Comparison of ENCODE assay signal across 8 cellular contexts in genomic region chr19:40716655-40717324, GRCh38. TPM values are rescaled to one million over a fixed set of nuclear protein-coding genes. Genes with fewer than 3 reads are reported as not detected.
A peak's percentile ranks its signal among the peaks of the same experiment; 100 is the strongest.
DNase-seq lines count a peak whose midpoint lies in the region; ATAC-seq and TF ChIP-seq lines count a peak whose summit lies in the region.

Gene COQ8B, minus strand, starts transcription at chr19:40716886. Its CDS starts 2,254 bp downstream, at chr19:40714632.
Gene ITPKC, plus strand, starts transcription at chr19:40717112. Its CDS starts 24 bp downstream, at chr19:40717136.

- peak; percentile 81 for DNase-seq in DMS153 treated with DMSO at 0.1 percent for 48 hours (lab: John Stamatoyannopoulos, UW; ENCODE audit: unreplicated experiment)
- DNase-seq in OCI-M2 (lab: John Stamatoyannopoulos, UW; ENCODE audit: unreplicated experiment): peak; percentile 92
- DNase-seq in activated T-cell treated with anti-CD3 and anti-CD28 coated beads, Interleukin-2, amount 50 U/mL, for 1 hour: peak; percentile 100
- DNase-seq in epithelial cell of proximal tubule (ENCODE audit: low read depth): peak; percentile 80
- peak; percentile 99 for DNase-seq in mucosa of gallbladder (ENCODE audit: low spot score)
- DNase-seq in stimulated activated CD8-positive, alpha-beta memory T cell treated with anti-CD3 and anti-CD28 coated beads, Interleukin-4, amount 100 ng/mL, for 24 hours (ENCODE audit: low read depth): peak; percentile 100

- H3K4me3 ChIP-seq in epithelial cell of proximal tubule (ENCODE audit: low read depth, low read length): peak within 1 kb of the TSS; percentile 74

- no peak for TF ChIP-seq EP300 in Ishikawa (IDR thresholded peaks at IDR 0.05; ENCODE audit: borderline replicate concordance)

- no peak for TF ChIP-seq RAD21 in Ishikawa (IDR thresholded peaks at IDR 0.05; ENCODE audit: low read depth)

- ATAC-seq in GM21619 (IDR thresholded peaks at IDR 0.05; ENCODE audit: unreplicated experiment): peak; percentile 62

- TF ChIP-seq CTCF in epithelial cell of proximal tubule (conservative IDR thresholded peaks at IDR 0.05; ENCODE audit: low read depth, low read length): no peak

TF ChIP-seq in Ishikawa, 13 proteins besides CTCF, POLR2A, EP300 and RAD21:
- TF ChIP-seq TAF1 (IDR thresholded peaks at IDR 0.05; ENCODE audit: low read depth) (no peak; the same call in 1 of the 2 replicates), FOXM1 (IDR thresholded peaks at IDR 0.05; ENCODE audit: borderline replicate concordance, low read depth) (0 out of 2 replicates have a peak, but pooled peaks have one; percentile 30), TCF12 (IDR thresholded peaks at IDR 0.05; ENCODE audit: low read depth) (no peak), ZBTB7A (IDR thresholded peaks at IDR 0.05; ENCODE audit: low read depth) (peak; percentile 79), USF1 (IDR thresholded peaks at IDR 0.05) (no peak), MAX (IDR thresholded peaks at IDR 0.05) (peak; percentile 24; the same call in 1 of the 2 replicates), NFIC (IDR thresholded peaks at IDR 0.05) (0 out of 2 replicates have a peak, but pooled peaks have one; percentile 14), TEAD4 (IDR thresholded peaks at IDR 0.05) (peak; percentile 40; the same call in 1 of the 2 replicates), CREB1 (IDR thresholded peaks at IDR 0.05; ENCODE audit: low read depth) (peak; percentile 85)

RNA-seq across cellular contexts. Expression of gene COQ8B, which starts in this region (rescaled TPM):
- 20.9 and 30.5 TPM in 2 replicates for total RNA-seq in epithelial cell of proximal tubule
- total RNA-seq in mucosa of gallbladder: 76.4 TPM

RNA-seq across cellular contexts. Expression of gene ITPKC, which starts in this region (rescaled TPM):
- 13.7 and 17.6 TPM in 2 replicates for total RNA-seq in epithelial cell of proximal tubule
- 21.4 TPM for total RNA-seq in mucosa of gallbladder

Comparison
In these comparisons a context has a peak if more than half of its experiments do, and no peak if none do; other contexts are left out.
1. Peak in every context shown above with its lines: DNase-seq, ATAC-seq and H3K4me3 ChIP-seq.